Comparison of ENCODE assay signal across 8 cellular contexts in the genomic region with DNA sequence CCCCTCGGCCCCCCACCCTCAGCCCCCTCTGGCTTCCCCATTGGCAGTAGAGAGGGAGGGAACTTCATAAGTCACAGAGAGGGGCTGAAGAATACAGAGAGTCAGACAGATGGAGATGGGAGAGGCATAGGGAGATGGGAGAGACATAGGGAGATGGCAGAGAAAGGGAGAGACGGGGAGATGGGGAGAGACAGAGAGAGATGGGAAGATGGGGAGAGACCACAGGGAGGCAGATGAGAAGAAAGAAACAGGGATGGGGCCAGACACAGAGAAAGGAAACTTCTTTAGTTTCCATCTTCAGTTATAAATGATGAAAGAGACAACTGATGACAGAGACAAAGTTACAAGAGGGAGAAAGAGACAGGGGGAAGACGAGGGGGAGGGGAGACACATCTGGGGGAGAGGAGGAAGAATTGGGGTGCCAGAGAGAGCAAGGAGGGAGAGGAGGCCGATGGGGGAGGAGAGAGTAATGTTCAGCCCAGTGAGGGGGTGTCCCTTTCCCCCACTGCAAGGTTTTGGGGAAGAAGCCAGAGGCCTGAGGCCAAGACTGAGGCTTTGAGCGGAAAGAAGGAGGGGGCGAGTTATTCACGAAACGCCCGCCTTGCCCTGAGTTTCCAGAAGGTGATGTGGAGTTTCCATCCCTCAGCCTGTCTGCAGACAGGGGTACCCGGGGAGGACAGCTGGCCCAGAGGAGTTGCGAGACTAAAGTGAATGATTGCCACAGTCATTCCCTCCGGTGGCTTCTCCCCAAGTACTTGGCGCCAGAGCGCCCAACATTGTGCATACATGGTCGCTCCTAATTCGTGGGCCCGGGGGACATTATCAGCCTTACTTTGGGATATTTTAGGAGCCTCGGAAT. TPM values are rescaled to one million over a fixed set of nuclear protein-coding genes. Genes with fewer than 3 reads are reported as not detected.
DNase-seq lines count a peak whose midpoint lies in the region; ATAC-seq and TF ChIP-seq lines count a peak whose summit lies in the region.

No MANE protein-coding gene starts in this region.

- H3K27ac Mint-ChIP-seq in CD14-positive monocyte, result peak overlapping the region; percentile 50 to 92 (median 83)
- peak overlapping the region; percentile 91 for H3K27ac Mint-ChIP-seq in MCF 10A (ENCODE audit: low read depth, unreplicated experiment)

- H3K36me3 Mint-ChIP-seq in CD14-positive monocyte (peaks cover 31 to 36% of the 10 kb centered on the region in 2 donors), MCF 10A (ENCODE audit: insufficient read depth, unreplicated experiment) (peaks cover 45% of the 10 kb centered on the region)

- CTCF ChIA-PET in MCF 10A (lab: Yijun Ruan, JAX), result interaction anchor here (1.1 kb wide), 1 partner anchor 174 kb away, joined by 4 read pairs; no protein-coding TSS in a partner anchor

- peaks cover 1 to 5% (median 3%) of the 10 kb centered on the region in 3 donors for H3K27me3 Mint-ChIP-seq in CD14-positive monocyte (ENCODE audit: low read depth in 3 of 3)
- H3K27me3 Mint-ChIP-seq in MCF 10A (ENCODE audit: insufficient read depth, unreplicated experiment), result no peaks in the 10 kb centered on the region

- peak; percentile 18 for ATAC-seq in HG02588 (IDR thresholded peaks at IDR 0.05; ENCODE audit: unreplicated experiment)
- ATAC-seq in HG02884 (IDR thresholded peaks at IDR 0.05; ENCODE audit: unreplicated experiment), result no peak

- H3K9me3 Mint-ChIP-seq in CD14-positive monocyte (no peaks in the 10 kb centered on the region), MCF 10A (ENCODE audit: unreplicated experiment) (no peaks in the 10 kb centered on the region)

- no peak for DNase-seq in CD14-positive monocyte (ENCODE audit: low spot score)
- no peak for DNase-seq in SJCRH30
- no peak for DNase-seq in MCF 10A (ENCODE audit: unreplicated experiment)
- DNase-seq in SKM-1 treated with dmso at 0.1 percent for 144 hours (lab: John Stamatoyannopoulos, UW; ENCODE audit: unreplicated experiment), result no peak
- DNase-seq in BE2C, result no peak

- H3K4me1 ChIP-seq in SJCRH30, result 0 out of 2 replicates have a peak, but pooled peaks cover 3% of the 10 kb centered on the region
- H3K4me1 ChIP-seq in rectal smooth muscle tissue (ENCODE audit: control insufficient read depth, insufficient read depth, low read length), result peaks cover 9% of the 10 kb centered on the region
- 0 out of 2 replicates have a peak, but pooled peaks cover 3% of the 10 kb centered on the region for H3K4me1 ChIP-seq in BE2C

- peak overlapping the region in 1 of 2 donors; percentile 72 for H3K4me3 Mint-ChIP-seq in CD14-positive monocyte
- H3K4me3 Mint-ChIP-seq in MCF 10A (ENCODE audit: unreplicated experiment), result peak overlapping the region; percentile 88

- H3K9ac ChIP-seq in rectal smooth muscle tissue (ENCODE audit: low read length), result no peak overlapping the region

- peak overlapping the region; percentile 96 for H3K4me3 ChIP-seq in SJCRH30
- peak overlapping the region; percentile 58 for H3K4me3 ChIP-seq in rectal smooth muscle tissue (ENCODE audit: low read length)
- H3K4me3 ChIP-seq in BE2C (ENCODE audit: low read depth, low read length), result no peak overlapping the region

- H3K27me3 ChIP-seq in SJCRH30 (no peaks in the 10 kb centered on the region), rectal smooth muscle tissue (ENCODE audit: control insufficient read depth, insufficient read depth, low read length) (no peaks in the 10 kb centered on the region), BE2C (no peaks in the 10 kb centered on the region)

- H3K36me3 ChIP-seq in SJCRH30 (peaks cover 31% of the 10 kb centered on the region), rectal smooth muscle tissue (ENCODE audit: control insufficient read depth, insufficient read depth, low read length) (peaks cover 21% of the 10 kb centered on the region), BE2C (peaks cover 36% of the 10 kb centered on the region)

- H3K4me1 Mint-ChIP-seq in CD14-positive monocyte, result peaks cover 44% of the 10 kb centered on the region
- peaks cover 9% of the 10 kb centered on the region for H3K4me1 Mint-ChIP-seq in MCF 10A (ENCODE audit: insufficient read depth, unreplicated experiment)

- H3K27ac ChIP-seq in SJCRH30 (no peak overlapping the region; the same call in 1 of the 2 replicates), rectal smooth muscle tissue (ENCODE audit: low read depth, low read length) (peak overlapping the region; percentile 30)

- POLR2A ChIA-PET in MCF 10A (lab: Yijun Ruan, JAX), result interaction anchor here (0.8 to 3.8 kb wide), 9 partner anchors 9 to 275 kb away, joined by 3 to 24 read pairs (median 7); partner anchors contain the start of genes EIF3G, MRPL4 and TYK2

- intact Hi-C loops in CD14-positive monocyte (cut with micrococcal nuclease) (loop anchor here in 1 of 2 donors (1.0 to 10.0 kb wide), 2 partner anchors 14 to 89 kb away; partner anchors contain the start of genes DNMT1 and EIF3G), MCF 10A (cut with micrococcal nuclease) (no loop called here)

- H3K9me3 ChIP-seq in SJCRH30 (replicated peaks) (no peaks in the 10 kb centered on the region), BE2C (no peaks in the 10 kb centered on the region)

- BruUV-seq in MCF 10A (replicated peaks; lab: Mats Ljungman, UMichigan), result no TSS peak

- TF ChIP-seq CTCF in CD14-positive monocyte (IDR thresholded peaks at IDR 0.05) (no peak), MCF 10A (IDR thresholded peaks at IDR 0.05; ENCODE audit: unreplicated experiment) (no peak), BE2C (IDR thresholded peaks at IDR 0.05; ENCODE audit: low read depth, low read length) (no peak)

RNA-seq across cellular contexts. Expression of gene PPAN, which starts 0.7 kb away (rescaled TPM):
- polyA plus RNA-seq in CD14-positive monocyte, result 1 to 10 TPM; 7.2 to 7.6 TPM
- total RNA-seq in SJCRH30 (2014; rRNA removed; shearing (Covaris generic)), result 44.7 and 47.0 TPM in 2 replicates
- total RNA-seq in MCF 10A (2022), result 95.0 and 123 TPM in 2 replicates
- polyA plus RNA-seq in BE2C (2012; ENCODE audit: insufficient read depth, insufficient read length, low read depth), result 333 TPM

RNA-seq across cellular contexts. Expression of gene ANGPTL6, which starts 3.0 kb away (rescaled TPM):
- polyA plus RNA-seq in CD14-positive monocyte, result not detected
- 0.10 TPM in 1 of 2 replicates, not detected in the other for total RNA-seq in SJCRH30 (2014; rRNA removed; shearing (Covaris generic))
- total RNA-seq in MCF 10A (2022), result 0.44 TPM in 1 of 2 replicates, not detected in the other
- 1.0 TPM for polyA plus RNA-seq in BE2C (2012; ENCODE audit: insufficient read depth, insufficient read length, low read depth)

RNA-seq across cellular contexts. Expression of gene P2RY11, which starts 6.0 kb away (rescaled TPM):
- under 1 TPM; 0.50 to 0.69 TPM for polyA plus RNA-seq in CD14-positive monocyte
- total RNA-seq in SJCRH30 (2014; rRNA removed; shearing (Covaris generic)), result 10.7 and 10.8 TPM in 2 replicates
- 36.1 and 43.1 TPM in 2 replicates for total RNA-seq in MCF 10A (2022)
- 139 TPM for polyA plus RNA-seq in BE2C (2012; ENCODE audit: insufficient read depth, insufficient read length, low read depth)

RNA-seq across cellular contexts. Expression of gene EIF3G, which starts 14.2 kb away (rescaled TPM):
- polyA plus RNA-seq in CD14-positive monocyte, result 100 to 1,000 TPM; 148 to 166 TPM
- 179 and 186 TPM in 2 replicates for total RNA-seq in SJCRH30 (2014; rRNA removed; shearing (Covaris generic))
- total RNA-seq in MCF 10A (2022), result 224 and 249 TPM in 2 replicates
- polyA plus RNA-seq in BE2C (2012; ENCODE audit: insufficient read depth, insufficient read length, low read depth), result 765 TPM

RNA-seq across cellular contexts. Expression of gene SHFL, which starts 19.4 kb away (rescaled TPM):
- polyA plus RNA-seq in CD14-positive monocyte, result 10 to 100 TPM; 12.6 to 17.6 TPM
- total RNA-seq in SJCRH30 (2014; rRNA removed; shearing (Covaris generic)), result 0.08 TPM in 1 of 2 replicates, not detected in the other
- total RNA-seq in MCF 10A (2022), result 11.9 and 17.6 TPM in 2 replicates
- polyA plus RNA-seq in BE2C (2012; ENCODE audit: insufficient read depth, insufficient read length, low read depth), result 1.5 TPM
